1 cellular context compared by ENCODE assay signal in the genomic region with DNA sequence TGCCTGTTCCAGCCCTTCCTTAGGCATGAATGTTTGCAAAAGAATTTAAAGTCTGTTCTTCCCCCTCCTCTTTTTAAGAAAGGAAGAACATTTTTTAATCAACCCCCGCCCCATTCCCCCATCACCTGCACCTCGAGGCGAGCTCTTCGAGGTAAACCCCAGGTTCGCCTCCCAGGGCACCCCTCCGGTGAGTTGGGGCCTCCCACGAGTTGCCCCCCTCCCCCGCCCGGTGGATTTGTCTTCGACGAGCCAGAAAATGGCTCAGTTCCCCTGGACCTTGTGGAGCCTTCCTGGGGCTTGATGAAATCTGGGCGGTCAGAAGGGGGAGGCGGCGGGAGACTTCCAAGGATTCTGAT.
TF ChIP-seq lines count a peak whose summit lies in the region.

No MANE protein-coding gene starts in this region.

TF ChIP-seq in GM23338, 12 proteins besides CTCF, POLR2A, EP300 and RAD21:
- TF ChIP-seq, protein P1, sequence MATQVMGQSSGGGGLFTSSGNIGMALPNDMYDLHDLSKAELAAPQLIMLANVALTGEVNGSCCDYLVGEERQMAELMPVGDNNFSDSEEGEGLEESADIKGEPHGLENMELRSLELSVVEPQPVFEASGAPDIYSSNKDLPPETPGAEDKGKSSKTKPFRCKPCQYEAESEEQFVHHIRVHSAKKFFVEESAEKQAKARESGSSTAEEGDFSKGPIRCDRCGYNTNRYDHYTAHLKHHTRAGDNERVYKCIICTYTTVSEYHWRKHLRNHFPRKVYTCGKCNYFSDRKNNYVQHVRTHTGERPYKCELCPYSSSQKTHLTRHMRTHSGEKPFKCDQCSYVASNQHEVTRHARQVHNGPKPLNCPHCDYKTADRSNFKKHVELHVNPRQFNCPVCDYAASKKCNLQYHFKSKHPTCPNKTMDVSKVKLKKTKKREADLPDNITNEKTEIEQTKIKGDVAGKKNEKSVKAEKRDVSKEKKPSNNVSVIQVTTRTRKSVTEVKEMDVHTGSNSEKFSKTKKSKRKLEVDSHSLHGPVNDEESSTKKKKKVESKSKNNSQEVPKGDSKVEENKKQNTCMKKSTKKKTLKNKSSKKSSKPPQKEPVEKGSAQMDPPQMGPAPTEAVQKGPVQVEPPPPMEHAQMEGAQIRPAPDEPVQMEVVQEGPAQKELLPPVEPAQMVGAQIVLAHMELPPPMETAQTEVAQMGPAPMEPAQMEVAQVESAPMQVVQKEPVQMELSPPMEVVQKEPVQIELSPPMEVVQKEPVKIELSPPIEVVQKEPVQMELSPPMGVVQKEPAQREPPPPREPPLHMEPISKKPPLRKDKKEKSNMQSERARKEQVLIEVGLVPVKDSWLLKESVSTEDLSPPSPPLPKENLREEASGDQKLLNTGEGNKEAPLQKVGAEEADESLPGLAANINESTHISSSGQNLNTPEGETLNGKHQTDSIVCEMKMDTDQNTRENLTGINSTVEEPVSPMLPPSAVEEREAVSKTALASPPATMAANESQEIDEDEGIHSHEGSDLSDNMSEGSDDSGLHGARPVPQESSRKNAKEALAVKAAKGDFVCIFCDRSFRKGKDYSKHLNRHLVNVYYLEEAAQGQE (IDR thresholded peaks at IDR 0.05; ENCODE audit: unreplicated experiment) = no peak
- TF ChIP-seq JUNB (IDR thresholded peaks at IDR 0.05; ENCODE audit: unreplicated experiment) (no peak), ZNF331 (CRISPR knock-in tag; IDR thresholded peaks at IDR 0.05; ENCODE audit: low read depth) (no peak), STAT1 (IDR thresholded peaks at IDR 0.05; ENCODE audit: unreplicated experiment) (no peak), POLR2AphosphoS5 (IDR thresholded peaks at IDR 0.05; ENCODE audit: low read depth) (no peak), EZH2phosphoT487 (IDR thresholded peaks at IDR 0.05; ENCODE audit: unreplicated experiment) (no peak), NANOG (IDR thresholded peaks at IDR 0.05; ENCODE audit: borderline replicate concordance) (no peak), EZH2 (IDR thresholded peaks at IDR 0.05; ENCODE audit: low read depth, unreplicated experiment) (no peak), ZNF114 (CRISPR knock-in tag; IDR thresholded peaks at IDR 0.05) (no peak), CREB1 (CRISPR knock-in tag; IDR thresholded peaks at IDR 0.05; ENCODE audit: low read depth) (no peak)
- TF ChIP-seq, protein P2, sequence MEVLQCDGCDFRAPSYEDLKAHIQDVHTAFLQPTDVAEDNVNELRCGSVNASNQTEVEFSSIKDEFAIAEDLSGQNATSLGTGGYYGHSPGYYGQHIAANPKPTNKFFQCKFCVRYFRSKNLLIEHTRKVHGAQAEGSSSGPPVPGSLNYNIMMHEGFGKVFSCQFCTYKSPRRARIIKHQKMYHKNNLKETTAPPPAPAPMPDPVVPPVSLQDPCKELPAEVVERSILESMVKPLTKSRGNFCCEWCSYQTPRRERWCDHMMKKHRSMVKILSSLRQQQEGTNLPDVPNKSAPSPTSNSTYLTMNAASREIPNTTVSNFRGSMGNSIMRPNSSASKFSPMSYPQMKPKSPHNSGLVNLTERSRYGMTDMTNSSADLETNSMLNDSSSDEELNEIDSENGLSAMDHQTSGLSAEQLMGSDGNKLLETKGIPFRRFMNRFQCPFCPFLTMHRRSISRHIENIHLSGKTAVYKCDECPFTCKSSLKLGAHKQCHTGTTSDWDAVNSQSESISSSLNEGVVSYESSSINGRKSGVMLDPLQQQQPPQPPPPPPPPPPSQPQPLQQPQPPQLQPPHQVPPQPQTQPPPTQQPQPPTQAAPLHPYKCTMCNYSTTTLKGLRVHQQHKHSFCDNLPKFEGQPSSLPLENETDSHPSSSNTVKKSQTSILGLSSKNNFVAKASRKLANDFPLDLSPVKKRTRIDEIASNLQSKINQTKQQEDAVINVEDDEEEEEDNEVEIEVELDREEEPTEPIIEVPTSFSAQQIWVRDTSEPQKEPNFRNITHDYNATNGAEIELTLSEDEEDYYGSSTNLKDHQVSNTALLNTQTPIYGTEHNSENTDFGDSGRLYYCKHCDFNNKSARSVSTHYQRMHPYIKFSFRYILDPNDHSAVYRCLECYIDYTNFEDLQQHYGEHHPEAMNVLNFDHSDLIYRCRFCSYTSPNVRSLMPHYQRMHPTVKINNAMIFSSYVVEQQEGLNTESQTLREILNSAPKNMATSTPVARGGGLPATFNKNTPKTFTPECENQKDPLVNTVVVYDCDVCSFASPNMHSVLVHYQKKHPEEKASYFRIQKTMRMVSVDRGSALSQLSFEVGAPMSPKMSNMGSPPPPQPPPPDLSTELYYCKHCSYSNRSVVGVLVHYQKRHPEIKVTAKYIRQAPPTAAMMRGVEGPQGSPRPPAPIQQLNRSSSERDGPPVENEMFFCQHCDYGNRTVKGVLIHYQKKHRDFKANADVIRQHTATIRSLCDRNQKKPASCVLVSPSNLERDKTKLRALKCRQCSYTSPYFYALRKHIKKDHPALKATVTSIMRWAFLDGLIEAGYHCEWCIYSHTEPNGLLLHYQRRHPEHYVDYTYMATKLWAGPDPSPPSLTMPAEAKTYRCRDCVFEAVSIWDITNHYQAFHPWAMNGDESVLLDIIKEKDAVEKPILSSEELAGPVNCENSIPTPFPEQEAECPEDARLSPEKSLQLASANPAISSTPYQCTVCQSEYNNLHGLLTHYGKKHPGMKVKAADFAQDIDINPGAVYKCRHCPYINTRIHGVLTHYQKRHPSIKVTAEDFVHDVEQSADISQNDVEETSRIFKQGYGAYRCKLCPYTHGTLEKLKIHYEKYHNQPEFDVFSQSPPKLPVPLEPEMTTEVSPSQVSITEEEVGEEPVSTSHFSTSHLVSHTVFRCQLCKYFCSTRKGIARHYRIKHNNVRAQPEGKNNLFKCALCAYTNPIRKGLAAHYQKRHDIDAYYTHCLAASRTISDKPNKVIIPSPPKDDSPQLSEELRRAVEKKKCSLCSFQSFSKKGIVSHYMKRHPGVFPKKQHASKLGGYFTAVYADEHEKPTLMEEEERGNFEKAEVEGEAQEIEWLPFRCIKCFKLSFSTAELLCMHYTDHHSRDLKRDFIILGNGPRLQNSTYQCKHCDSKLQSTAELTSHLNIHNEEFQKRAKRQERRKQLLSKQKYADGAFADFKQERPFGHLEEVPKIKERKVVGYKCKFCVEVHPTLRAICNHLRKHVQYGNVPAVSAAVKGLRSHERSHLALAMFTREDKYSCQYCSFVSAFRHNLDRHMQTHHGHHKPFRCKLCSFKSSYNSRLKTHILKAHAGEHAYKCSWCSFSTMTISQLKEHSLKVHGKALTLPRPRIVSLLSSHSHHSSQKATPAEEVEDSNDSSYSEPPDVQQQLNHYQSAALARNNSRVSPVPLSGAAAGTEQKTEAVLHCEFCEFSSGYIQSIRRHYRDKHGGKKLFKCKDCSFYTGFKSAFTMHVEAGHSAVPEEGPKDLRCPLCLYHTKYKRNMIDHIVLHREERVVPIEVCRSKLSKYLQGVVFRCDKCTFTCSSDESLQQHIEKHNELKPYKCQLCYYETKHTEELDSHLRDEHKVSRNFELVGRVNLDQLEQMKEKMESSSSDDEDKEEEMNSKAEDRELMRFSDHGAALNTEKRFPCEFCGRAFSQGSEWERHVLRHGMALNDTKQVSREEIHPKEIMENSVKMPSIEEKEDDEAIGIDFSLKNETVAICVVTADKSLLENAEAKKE (CRISPR knock-in tag; IDR thresholded peaks at IDR 0.05) = no peak
- TF ChIP-seq, protein P3, sequence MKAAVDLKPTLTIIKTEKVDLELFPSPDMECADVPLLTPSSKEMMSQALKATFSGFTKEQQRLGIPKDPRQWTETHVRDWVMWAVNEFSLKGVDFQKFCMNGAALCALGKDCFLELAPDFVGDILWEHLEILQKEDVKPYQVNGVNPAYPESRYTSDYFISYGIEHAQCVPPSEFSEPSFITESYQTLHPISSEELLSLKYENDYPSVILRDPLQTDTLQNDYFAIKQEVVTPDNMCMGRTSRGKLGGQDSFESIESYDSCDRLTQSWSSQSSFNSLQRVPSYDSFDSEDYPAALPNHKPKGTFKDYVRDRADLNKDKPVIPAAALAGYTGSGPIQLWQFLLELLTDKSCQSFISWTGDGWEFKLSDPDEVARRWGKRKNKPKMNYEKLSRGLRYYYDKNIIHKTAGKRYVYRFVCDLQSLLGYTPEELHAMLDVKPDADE (IDR thresholded peaks at IDR 0.05) = no peak
